9 cellular contexts compared by ENCODE assay signal in the genomic region with DNA sequence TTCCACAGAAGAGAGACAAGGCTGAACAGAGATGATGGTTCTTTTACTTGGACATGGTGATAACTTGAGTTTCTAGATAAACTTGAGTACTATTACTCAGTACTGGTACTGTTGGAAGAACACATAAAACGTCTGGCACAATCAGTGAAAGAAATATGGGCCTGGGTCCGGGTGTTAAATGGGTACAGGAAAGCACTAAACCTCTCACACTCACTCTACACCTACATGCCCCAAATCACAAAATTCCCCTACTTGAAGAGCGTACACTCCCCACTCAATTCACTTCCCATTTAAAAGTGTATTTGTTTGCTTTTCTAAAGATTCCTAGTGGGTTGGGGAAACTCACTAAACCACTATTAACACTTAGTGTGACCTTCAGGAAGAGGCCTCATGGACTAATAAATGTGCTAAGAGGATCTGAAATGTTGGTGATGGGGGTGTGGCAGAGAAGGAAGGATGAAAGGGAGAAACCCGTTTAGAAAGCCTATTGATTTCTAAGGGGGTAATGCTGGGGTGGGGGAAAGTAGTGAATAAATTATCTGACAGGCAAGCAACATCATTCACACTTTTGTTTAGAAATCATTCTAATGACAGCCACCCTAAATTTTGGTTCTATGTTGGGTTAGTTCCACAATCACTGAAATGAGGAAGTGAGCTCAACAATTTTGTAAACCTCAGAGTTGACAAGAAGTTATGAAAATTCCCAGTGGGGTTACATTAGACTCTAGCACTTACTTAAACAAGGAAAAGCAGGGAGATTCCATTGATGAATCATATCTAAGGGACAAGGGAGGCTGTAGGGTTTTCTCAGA.
A peak's percentile ranks its signal among the peaks of the same experiment; 100 is the strongest.
DNase-seq lines count a peak whose midpoint lies in the region; ATAC-seq and TF ChIP-seq lines count a peak whose summit lies in the region.
"Had no signal": no experiment of that assay in that cellular context is flagged by ENCODE, and none has a peak within 500 bp of the region (broad histone marks: within the 10 kb centered on the region; RNA-seq: fewer than 3 reads in every experiment).

No MANE protein-coding gene starts in this region.

- intact Hi-C loops in MCF 10A (cut with micrococcal nuclease), result loop anchor here (5.0 kb wide), 1 partner anchor 58 kb away; no protein-coding TSS in a partner anchor
- intact Hi-C loops in breast epithelium (cut with DNase I; ENCODE audit: low total_unique reads), result loop anchor here (5.0 kb wide), 1 partner anchor 737 kb away; no protein-coding TSS in a partner anchor
- intact Hi-C loops in vagina (cut with DNase I), result no loop called here
- intact Hi-C loops in uterus (cut with DNase I; ENCODE audit: low total_unique reads), result no loop called here

- H3K27me3 ChIP-seq in breast epithelium, result no peaks in the 10 kb centered on the region
- no peaks in the 10 kb centered on the region for H3K27me3 ChIP-seq in vagina
- H3K27me3 ChIP-seq in uterus, result no peaks in the 10 kb centered on the region

- ATAC-seq in HG03520 (IDR thresholded peaks at IDR 0.05; ENCODE audit: unreplicated experiment), result peak; percentile 16

- H3K4me3 ChIP-seq in breast epithelium (no peak overlapping the region), vagina (no peak overlapping the region), uterus (no peak overlapping the region)

- no peaks in the 10 kb centered on the region for H3K9me3 Mint-ChIP-seq in MCF 10A (ENCODE audit: unreplicated experiment)

- H3K27me3 Mint-ChIP-seq in MCF 10A (ENCODE audit: insufficient read depth, unreplicated experiment), result no peaks in the 10 kb centered on the region

- H3K36me3 Mint-ChIP-seq in MCF 10A (ENCODE audit: insufficient read depth, unreplicated experiment), result no peaks in the 10 kb centered on the region

- peaks cover 27% of the 10 kb centered on the region for H3K4me1 Mint-ChIP-seq in MCF 10A (ENCODE audit: insufficient read depth, unreplicated experiment)

- TF ChIP-seq CTCF in MCF 10A (IDR thresholded peaks at IDR 0.05; ENCODE audit: unreplicated experiment), result no peak
- TF ChIP-seq CTCF in breast epithelium (IDR thresholded peaks at IDR 0.05), result no peak
- no peak for TF ChIP-seq CTCF in vagina (IDR thresholded peaks at IDR 0.05)
- no peak for TF ChIP-seq CTCF in uterus (IDR thresholded peaks at IDR 0.05)

- no peak overlapping the region for H3K4me3 Mint-ChIP-seq in MCF 10A (ENCODE audit: unreplicated experiment)

- CTCF ChIA-PET in MCF 10A (lab: Yijun Ruan, JAX), result interaction anchor here (0.9 kb wide), 1 partner anchor 8 kb away, joined by 3 read pairs; no protein-coding TSS in a partner anchor

- TF ChIP-seq POLR2A in breast epithelium (IDR thresholded peaks at IDR 0.05) (no peak), vagina (IDR thresholded peaks at IDR 0.05) (no peak), uterus (IDR thresholded peaks at IDR 0.05) (no peak)

- no peaks in the 10 kb centered on the region for H3K9me3 ChIP-seq in breast epithelium
- no peaks in the 10 kb centered on the region for H3K9me3 ChIP-seq in vagina
- H3K9me3 ChIP-seq in uterus, result no peaks in the 10 kb centered on the region

- peak overlapping the region; percentile 3 for H3K27ac Mint-ChIP-seq in MCF 10A (ENCODE audit: low read depth, unreplicated experiment)

- no peak overlapping the region for H3K27ac ChIP-seq in breast epithelium
- peak overlapping the region; percentile 55 for H3K27ac ChIP-seq in epithelial cell of prostate
- peak overlapping the region; percentile 42 for H3K27ac ChIP-seq in vagina
- no peak overlapping the region for H3K27ac ChIP-seq in uterus

- DNase-seq in MCF 10A (ENCODE audit: unreplicated experiment) (peak; percentile 51), breast epithelium (ENCODE audit: low spot score in 2 of 2) (no peak), epithelial cell of prostate (ENCODE audit: low read depth, low spot score) (no peak), vagina (ENCODE audit: extremely low spot score in 2 of 2) (no peak), NCI-H524 (lab: John Stamatoyannopoulos, UW) (no peak), uterus (no peak)
- no peak for DNase-seq in activated CD4-positive, CD25-positive, alpha-beta regulatory T cell treated with anti-CD3 and anti-CD28 coated beads, Interleukin-2, amount 50 U/mL, for 72 hours
- DNase-seq: NCI-H1092 had no signal

- no peaks in the 10 kb centered on the region for H3K36me3 ChIP-seq in breast epithelium
- no peaks in the 10 kb centered on the region for H3K36me3 ChIP-seq in vagina
- no peaks in the 10 kb centered on the region for H3K36me3 ChIP-seq in uterus

- POLR2A ChIA-PET in MCF 10A (lab: Yijun Ruan, JAX), result interaction anchor here (0.6 to 6.6 kb wide), 4 partner anchors 8 to 32 kb away, joined by 4 to 58 read pairs (median 25); no protein-coding TSS in a partner anchor

- no TSS peak for BruUV-seq in MCF 10A (replicated peaks; lab: Mats Ljungman, UMichigan)

- H3K4me1 ChIP-seq in breast epithelium (no peaks in the 10 kb centered on the region), vagina (peaks cover 54% of the 10 kb centered on the region), uterus (no peaks in the 10 kb centered on the region)

Comparison
In these comparisons a context has a peak if more than half of its experiments do, and no peak if none do; other contexts are left out.
1. H3K27ac ChIP-seq: peak in epithelial cell of prostate (single experiment) and vagina (single experiment); none in breast epithelium (0 of 2) and uterus (0 of 2).
2. intact Hi-C loops: an anchor here in MCF 10A (5.0 kb wide) and breast epithelium (5.0 kb wide); none called in vagina and uterus.